ENCODE assay signal across 21 cellular contexts in genomic region chr10:50596897-50597296, GRCh38. TPM values are rescaled to one million over a fixed set of nuclear protein-coding genes. Genes with fewer than 3 reads are reported as not detected.
A peak's percentile ranks its signal among the peaks of the same experiment; 100 is the strongest.
DNase-seq lines count a peak whose midpoint lies in the region; ATAC-seq and TF ChIP-seq lines count a peak whose summit lies in the region.
"Had no signal": no experiment of that assay in that cellular context is flagged by ENCODE, and none has a peak within 500 bp of the region (broad histone marks: within the 10 kb centered on the region; RNA-seq: fewer than 3 reads in every experiment).

No MANE protein-coding gene starts in this region.

- no peak overlapping the region for H2AFZ ChIP-seq in GM23338

- H3K4me1 Mint-ChIP-seq in memory B cell, result peaks cover 12% of the 10 kb centered on the region
- H3K4me1 Mint-ChIP-seq in nephron progenitor cell, result peaks cover 8% of the 10 kb centered on the region
- H3K4me1 Mint-ChIP-seq in GM23338, result peaks cover 35% of the 10 kb centered on the region

- H4K20me1 ChIP-seq in GM23338 (replicated peaks; ENCODE audit: insufficient read depth), result 0 out of 2 replicates have a peak, but pooled peaks cover 8% of the 10 kb centered on the region

- no peaks in the 10 kb centered on the region for H3K36me3 ChIP-seq in body of pancreas (replicated peaks in 1 of 2; ENCODE audit: insufficient read depth in 1 of 2, low read depth in 2 of 2)
- no peaks in the 10 kb centered on the region for H3K36me3 ChIP-seq in stomach
- H3K36me3 ChIP-seq in GM23338 (ENCODE audit: insufficient read depth), result no peaks in the 10 kb centered on the region
- H3K36me3 ChIP-seq: BE2C, BLaER1 had no signal

- DNase-seq in body of pancreas, result peak in 1 of 4 donors; percentile 48
- DNase-seq in memory B cell (ENCODE audit: low spot score in 2 of 2), result no peak
- DNase-seq in stomach, result no peak
- no peak for DNase-seq in nephron progenitor cell
- DNase-seq in inferior parietal cortex (ENCODE audit: extremely low spot score), result no peak
- no peak for DNase-seq in GM23338 (ENCODE audit: low spot score)
- DNase-seq in SHP77 (lab: John Stamatoyannopoulos, UW), result no peak
- DNase-seq: 8988T; ACHN; BE2C; C1 segment of cervical spinal cord; Caco-2; Calu3; CD4-positive, alpha-beta memory T cell; CD4-positive, CD25-positive, alpha-beta regulatory T cell; CD8-positive, alpha-beta memory T cell; DMS79 treated with DMSO at 0.1 percent for 48 hours; GF-D8 had no signal

- peak; percentile 60 for ATAC-seq in body of pancreas
- ATAC-seq in memory B cell (ENCODE audit: low read depth), result no peak
- no peak for ATAC-seq in GM23338

- no peaks in the 10 kb centered on the region for H3K9me3 Mint-ChIP-seq in memory B cell
- H3K9me3 Mint-ChIP-seq in nephron progenitor cell, result no peaks in the 10 kb centered on the region
- H3K9me3 Mint-ChIP-seq in GM23338, result no peaks in the 10 kb centered on the region
- H3K9me3 Mint-ChIP-seq: CD4-positive, alpha-beta memory T cell; CD4-positive, CD25-positive, alpha-beta regulatory T cell; CD8-positive, alpha-beta memory T cell had no signal

- H3K9me3 ChIP-seq in body of pancreas (no peaks in the 10 kb centered on the region), stomach (no peaks in the 10 kb centered on the region)
- H3K9me3 ChIP-seq: BE2C, BLaER1, Caco-2 had no signal

- H3K36me3 Mint-ChIP-seq in memory B cell, result peaks cover 2% of the 10 kb centered on the region
- H3K36me3 Mint-ChIP-seq in nephron progenitor cell (ENCODE audit: low read depth), result no peaks in the 10 kb centered on the region
- no peaks in the 10 kb centered on the region for H3K36me3 Mint-ChIP-seq in GM23338 (ENCODE audit: low read depth)
- H3K36me3 Mint-ChIP-seq: CD4-positive, alpha-beta memory T cell had no signal

- 27 to 32% methylated on average over 3 of the region's 3 CpGs for WGBS in body of pancreas, 2 donors
- 46 to 79% (median 57%) methylated on average over 3 of the region's 3 CpGs for WGBS in stomach, 5 donors

- no peaks in the 10 kb centered on the region for H3K9me2 ChIP-seq in GM23338 (ENCODE audit: insufficient read depth)

- intact Hi-C loops in body of pancreas (cut with DNase I), result no loop called here
- intact Hi-C loops in stomach (cut with DNase I; ENCODE audit: low total_unique reads), result no loop called here

- H3K27ac Mint-ChIP-seq in memory B cell, result peak overlapping the region; percentile 15
- no peak overlapping the region for H3K27ac Mint-ChIP-seq in nephron progenitor cell
- H3K27ac Mint-ChIP-seq in GM23338, result no peak overlapping the region
- H3K27ac Mint-ChIP-seq: CD4-positive, alpha-beta memory T cell had no signal

- H3K4me3 ChIP-seq in body of pancreas, result no peak overlapping the region
- no peak overlapping the region for H3K4me3 ChIP-seq in stomach
- no peak overlapping the region for H3K4me3 ChIP-seq in GM23338
- H3K4me3 ChIP-seq: BLaER1 had no signal

- H3K4me2 ChIP-seq in GM23338, result no peak overlapping the region
- H3K4me2 ChIP-seq: BLaER1 had no signal

- H3K79me2 ChIP-seq in GM23338 (replicated peaks; ENCODE audit: insufficient read depth), result peaks cover 95% of the 10 kb centered on the region

- no peak for TF ChIP-seq EP300 in stomach (IDR thresholded peaks at IDR 0.05)

- no peaks in the 10 kb centered on the region for H3K27me3 Mint-ChIP-seq in memory B cell
- H3K27me3 Mint-ChIP-seq in nephron progenitor cell (ENCODE audit: low read depth, poor library complexity), result peaks cover 3% of the 10 kb centered on the region
- H3K27me3 Mint-ChIP-seq in GM23338 (ENCODE audit: insufficient read depth, low read depth, poor library complexity), result peaks cover 2% of the 10 kb centered on the region
- H3K27me3 Mint-ChIP-seq: CD4-positive, alpha-beta memory T cell; CD4-positive, CD25-positive, alpha-beta regulatory T cell; CD8-positive, alpha-beta memory T cell had no signal

- TF ChIP-seq POLR2A in body of pancreas (IDR thresholded peaks at IDR 0.05), result no peak
- no peak for TF ChIP-seq POLR2A in stomach (IDR thresholded peaks at IDR 0.05)

- peaks cover 72% of the 10 kb centered on the region for H3K4me1 ChIP-seq in body of pancreas
- peaks cover 10 to 56% (median 30%) of the 10 kb centered on the region in 4 donors for H3K4me1 ChIP-seq in stomach
- peaks cover 8% of the 10 kb centered on the region; the same call in 1 of the 2 replicates for H3K4me1 ChIP-seq in GM23338 (ENCODE audit: insufficient read depth)
- H3K4me1 ChIP-seq: BE2C, BLaER1 had no signal

- no peaks in the 10 kb centered on the region for H3F3A ChIP-seq in GM23338 (replicated peaks; ENCODE audit: low read depth)

- H3K4me3 Mint-ChIP-seq in memory B cell (no peak overlapping the region), nephron progenitor cell (no peak overlapping the region), GM23338 (no peak overlapping the region)
- H3K4me3 Mint-ChIP-seq: CD14-positive monocyte; CD4-positive, alpha-beta memory T cell; CD8-positive, alpha-beta memory T cell had no signal

- H3K27ac ChIP-seq in VCaP (peak overlapping the region; percentile 78), body of pancreas (peak overlapping the region; percentile 65 to 76 (median 73)), stomach (peak overlapping the region in 4 of 5 donors; percentile 27 to 54 (median 42)), GM23338 (ENCODE audit: low read depth) (no peak overlapping the region)
- H3K27ac ChIP-seq: BLaER1 had no signal

- H3K27me3 ChIP-seq in body of pancreas (no peaks in the 10 kb centered on the region), stomach (no peaks in the 10 kb centered on the region), GM23338 (ENCODE audit: insufficient read depth) (no peaks in the 10 kb centered on the region)
- H3K27me3 ChIP-seq: BE2C, BLaER1 had no signal

- TF ChIP-seq CTCF in VCaP (conservative IDR thresholded peaks at IDR 0.05) (no peak), body of pancreas (IDR thresholded peaks at IDR 0.05) (no peak), stomach (IDR thresholded peaks at IDR 0.05) (no peak), nephron progenitor cell (IDR thresholded peaks at IDR 0.05) (no peak), GM23338 (conservative IDR thresholded peaks at IDR 0.05; ENCODE audit: low read depth in 2 of 2) (no peak)

TF ChIP-seq in GM23338, 12 proteins besides CTCF, POLR2A, EP300 and RAD21:
- TF ChIP-seq JUNB (IDR thresholded peaks at IDR 0.05; ENCODE audit: unreplicated experiment), result no peak
- no peak for TF ChIP-seq ZNF114 (CRISPR knock-in tag; IDR thresholded peaks at IDR 0.05)
- no peak for TF ChIP-seq NANOG (IDR thresholded peaks at IDR 0.05; ENCODE audit: borderline replicate concordance)
- no peak for TF ChIP-seq REST (IDR thresholded peaks at IDR 0.05; ENCODE audit: unreplicated experiment)
- no peak for TF ChIP-seq CREB1 (CRISPR knock-in tag; IDR thresholded peaks at IDR 0.05; ENCODE audit: low read depth)
- no peak for TF ChIP-seq STAT1 (IDR thresholded peaks at IDR 0.05; ENCODE audit: unreplicated experiment)

RNA-seq across cellular contexts. Expression of gene SGMS1, which starts 26.9 kb away (rescaled TPM):
- total RNA-seq in body of pancreas, result 10 to 100 TPM; 46.2 to 68.9 TPM
- 100 to 1,000 TPM in 2 of 5 donors, 10 to 100 TPM in 3; 24.6 to 229 (median 75.5) TPM for total RNA-seq in stomach
- 1 to 10 TPM; 6.2 to 7.8 (median 7.0) TPM for polyA plus RNA-seq in stomach
- total RNA-seq in GM23338 (2014; rRNA removed; shearing (Covaris generic)), result 33.6 and 34.7 TPM in 2 replicates
- 12.6 and 15.0 TPM in 2 replicates for polyA plus RNA-seq in GM23338 (2016; fragmentation: Nextera tagmentation; extraction: Ambion mirVana)
